Comparison of ENCODE assay signal across 1 cellular context in the genomic region with DNA sequence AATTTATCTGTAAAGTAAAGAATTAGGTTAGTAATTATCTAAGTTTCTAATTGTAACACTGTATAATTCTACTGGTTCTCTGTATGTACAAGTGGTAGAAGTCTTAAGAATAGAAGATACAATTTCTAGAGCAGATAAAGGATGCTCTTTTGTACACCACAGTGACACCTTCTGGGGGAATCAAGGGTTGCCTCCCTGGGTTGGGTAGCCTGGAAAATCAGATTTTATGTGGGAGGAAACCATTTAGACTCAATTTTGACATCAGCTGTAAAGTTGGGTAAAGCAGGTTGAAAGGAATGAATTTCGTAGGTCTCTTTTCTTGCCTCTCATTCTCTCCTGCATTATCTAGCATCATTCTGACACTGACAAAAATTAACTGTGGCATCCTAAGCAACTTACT.
TF ChIP-seq lines count a peak whose summit lies in the region.

No MANE protein-coding gene starts in this region.

TF ChIP-seq in WTC11, 78 proteins besides CTCF, POLR2A, EP300 and RAD21 (continued from another document):
- TF ChIP-seq, protein P1, sequence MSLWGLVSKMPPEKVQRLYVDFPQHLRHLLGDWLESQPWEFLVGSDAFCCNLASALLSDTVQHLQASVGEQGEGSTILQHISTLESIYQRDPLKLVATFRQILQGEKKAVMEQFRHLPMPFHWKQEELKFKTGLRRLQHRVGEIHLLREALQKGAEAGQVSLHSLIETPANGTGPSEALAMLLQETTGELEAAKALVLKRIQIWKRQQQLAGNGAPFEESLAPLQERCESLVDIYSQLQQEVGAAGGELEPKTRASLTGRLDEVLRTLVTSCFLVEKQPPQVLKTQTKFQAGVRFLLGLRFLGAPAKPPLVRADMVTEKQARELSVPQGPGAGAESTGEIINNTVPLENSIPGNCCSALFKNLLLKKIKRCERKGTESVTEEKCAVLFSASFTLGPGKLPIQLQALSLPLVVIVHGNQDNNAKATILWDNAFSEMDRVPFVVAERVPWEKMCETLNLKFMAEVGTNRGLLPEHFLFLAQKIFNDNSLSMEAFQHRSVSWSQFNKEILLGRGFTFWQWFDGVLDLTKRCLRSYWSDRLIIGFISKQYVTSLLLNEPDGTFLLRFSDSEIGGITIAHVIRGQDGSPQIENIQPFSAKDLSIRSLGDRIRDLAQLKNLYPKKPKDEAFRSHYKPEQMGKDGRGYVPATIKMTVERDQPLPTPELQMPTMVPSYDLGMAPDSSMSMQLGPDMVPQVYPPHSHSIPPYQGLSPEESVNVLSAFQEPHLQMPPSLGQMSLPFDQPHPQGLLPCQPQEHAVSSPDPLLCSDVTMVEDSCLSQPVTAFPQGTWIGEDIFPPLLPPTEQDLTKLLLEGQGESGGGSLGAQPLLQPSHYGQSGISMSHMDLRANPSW (CRISPR knock-in tag; conservative IDR thresholded peaks at IDR 0.05; ENCODE audit: low read depth) = no peak
- TF ChIP-seq, protein P2, sequence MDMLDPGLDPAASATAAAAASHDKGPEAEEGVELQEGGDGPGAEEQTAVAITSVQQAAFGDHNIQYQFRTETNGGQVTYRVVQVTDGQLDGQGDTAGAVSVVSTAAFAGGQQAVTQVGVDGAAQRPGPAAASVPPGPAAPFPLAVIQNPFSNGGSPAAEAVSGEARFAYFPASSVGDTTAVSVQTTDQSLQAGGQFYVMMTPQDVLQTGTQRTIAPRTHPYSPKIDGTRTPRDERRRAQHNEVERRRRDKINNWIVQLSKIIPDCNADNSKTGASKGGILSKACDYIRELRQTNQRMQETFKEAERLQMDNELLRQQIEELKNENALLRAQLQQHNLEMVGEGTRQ (CRISPR knock-in tag; IDR thresholded peaks at IDR 0.05) = no peak
- TF ChIP-seq CREM (CRISPR knock-in tag; IDR thresholded peaks at IDR 0.05) = no peak
- no peak for TF ChIP-seq ESRRA (CRISPR knock-in tag; IDR thresholded peaks at IDR 0.05; ENCODE audit: borderline replicate concordance)
- no peak for TF ChIP-seq ZNF138 (CRISPR knock-in tag; conservative IDR thresholded peaks at IDR 0.05)
